20 cellular contexts compared by ENCODE assay signal in genomic region chr4:40845136-40845910, GRCh38.
A peak's percentile ranks its signal among the peaks of the same experiment; 100 is the strongest.
DNase-seq lines count a peak whose midpoint lies in the region; ATAC-seq lines count a peak whose summit lies in the region.
"Had no signal": no experiment of that assay in that cellular context is flagged by ENCODE, and none has a peak within 500 bp of the region (broad histone marks: within the 10 kb centered on the region; RNA-seq: fewer than 3 reads in every experiment).

No MANE protein-coding gene starts in this region.

- DNase-seq in M059J (ENCODE audit: low read depth): peak; percentile 24
- DNase-seq in astrocyte of the hippocampus (ENCODE audit: low read depth, low spot score): peak; percentile 77
- DNase-seq in inferior parietal cortex (ENCODE audit: extremely low spot score): peak; percentile 60
- peak in 27 of 49 donors; percentile 9 to 66 (median 31) for DNase-seq in substantia nigra (lab: John Stamatoyannopoulos, UW)
- no peak for DNase-seq in NK-92 treated with Interleukin-12 subunit alpha and Interleukin-12 subunit beta, amount 100 ng/mL, for 24 hours (lab: John Stamatoyannopoulos, UW)
- no peak for DNase-seq in NCI-H748 treated with DMSO at 0.1 percent for 48 hours (lab: John Stamatoyannopoulos, UW)
- no peak for DNase-seq in NCI-H345 treated with DMSO at 0.1 percent for 48 hours (lab: John Stamatoyannopoulos, UW; ENCODE audit: unreplicated experiment)
- DNase-seq: activated CD4-positive, alpha-beta T cell treated with anti-CD3 and anti-CD28 coated beads for 48 hours; activated CD8-positive, alpha-beta memory T cell treated with anti-CD3 and anti-CD28 coated beads, Interleukin-2, amount 50 U/mL, for 4 hours; activated gamma-delta T cell; amniotic stem cell; cortex of kidney; DND-41; glutamatergic neuron; lower lobe of right lung; NCI-H510A treated with DMSO at 0.1 percent for 48 hours; OCI-M1; trophoblast cell had no signal

- peak overlapping the region; percentile 8 for H3K27ac ChIP-seq in substantia nigra (ENCODE audit: low read depth, low read length, poor library complexity, severe bottlenecking)
- H3K27ac ChIP-seq: lower lobe of right lung had no signal

- ATAC-seq in GM18861 (IDR thresholded peaks at IDR 0.05; ENCODE audit: unreplicated experiment): no peak
- ATAC-seq: HCT116, lower lobe of right lung had no signal

Comparison
In these comparisons a context has a peak if more than half of its experiments do, and no peak if none do; other contexts are left out.
1. DNase-seq: peak in M059J (single experiment), astrocyte of the hippocampus (single experiment), inferior parietal cortex (single experiment) and substantia nigra (27 of 49); none in NK-92 treated with Interleukin-12 subunit alpha and Interleukin-12 subunit beta, amount 100 ng/mL, for 24 hours (single experiment), NCI-H748 treated with DMSO at 0.1 percent for 48 hours (single experiment) and NCI-H345 treated with DMSO at 0.1 percent for 48 hours (single experiment).